Comparison of ENCODE assay signal across 10 cellular contexts in genomic region chr6:16278048-16278724, GRCh38. TPM values are rescaled to one million over a fixed set of nuclear protein-coding genes. Genes with fewer than 3 reads are reported as not detected.
DNase-seq lines count a peak whose midpoint lies in the region; ATAC-seq and TF ChIP-seq lines count a peak whose summit lies in the region.
"Had no signal": no experiment of that assay in that cellular context is flagged by ENCODE, and none has a peak within 500 bp of the region (broad histone marks: within the 10 kb centered on the region; RNA-seq: fewer than 3 reads in every experiment).

No MANE protein-coding gene starts in this region.

- H3K9ac ChIP-seq in NT2/D1 (ENCODE audit: insufficient read length, low read depth): peak overlapping the region; percentile 1

- no peaks in the 10 kb centered on the region for H3K27me3 ChIP-seq in NT2/D1 (ENCODE audit: insufficient read depth, insufficient read length)
- H3K27me3 ChIP-seq: BE2C, dorsolateral prefrontal cortex had no signal

- H3K36me3 Mint-ChIP-seq in mesothelial cell of epicardium: no peaks in the 10 kb centered on the region
- no peaks in the 10 kb centered on the region for H3K36me3 Mint-ChIP-seq in activated CD8-positive, alpha-beta memory T cell treated with anti-CD3 and anti-CD28 coated beads, Interleukin-2, amount 10 ng/mL, durations not matched to agents 7 days and 5 days

- H3K9me3 Mint-ChIP-seq in mesothelial cell of epicardium: no peaks in the 10 kb centered on the region
- H3K9me3 Mint-ChIP-seq in activated CD8-positive, alpha-beta memory T cell treated with anti-CD3 and anti-CD28 coated beads, Interleukin-2, amount 10 ng/mL, durations not matched to agents 7 days and 5 days (ENCODE audit: low read depth): no peaks in the 10 kb centered on the region

- H3K36me3 ChIP-seq in NT2/D1 (ENCODE audit: insufficient read depth, insufficient read length, low read length): no peaks in the 10 kb centered on the region
- H3K36me3 ChIP-seq: BE2C had no signal

- DNase-seq in Caki2 (ENCODE audit: low read depth): peak; percentile 20
- no peak for DNase-seq in NT2/D1 (ENCODE audit: low read depth, low spot score)
- DNase-seq in epithelial cell of esophagus (ENCODE audit: low read depth): peak; percentile 24
- no peak for DNase-seq in omental fat pad (ENCODE audit: low spot score)
- DNase-seq in mesothelial cell of epicardium (ENCODE audit: low spot score in 2 of 2, unreplicated experiment in 2 of 2): no peak
- no peak for DNase-seq in activated CD8-positive, alpha-beta memory T cell treated with anti-CD3 and anti-CD28 coated beads, Interleukin-2, amount 10 ng/mL, durations not matched to agents 7 days and 5 days

- TF ChIP-seq CTCF in epithelial cell of esophagus (IDR thresholded peaks at IDR 0.05; ENCODE audit: insufficient read depth, low read depth, low read length, missing control alignments) (no peak), omental fat pad (IDR thresholded peaks at IDR 0.05) (no peak), mesothelial cell of epicardium (IDR thresholded peaks at IDR 0.05; ENCODE audit: unreplicated experiment) (no peak)

- H3K4me3 Mint-ChIP-seq in mesothelial cell of epicardium: no peak overlapping the region
- no peak overlapping the region for H3K4me3 Mint-ChIP-seq in activated CD8-positive, alpha-beta memory T cell treated with anti-CD3 and anti-CD28 coated beads, Interleukin-2, amount 10 ng/mL, durations not matched to agents 7 days and 5 days

- H3K27me3 Mint-ChIP-seq in mesothelial cell of epicardium (ENCODE audit: low read depth): peaks cover 7% of the 10 kb centered on the region
- H3K27me3 Mint-ChIP-seq in activated CD8-positive, alpha-beta memory T cell treated with anti-CD3 and anti-CD28 coated beads, Interleukin-2, amount 10 ng/mL, durations not matched to agents 7 days and 5 days: no peaks in the 10 kb centered on the region

- in situ Hi-C loops in Caki2 (cut with HindIII; ENCODE audit: low pct_unique_long_range_greater_than_20kb, low sequenced_read_pairs): no loop called here

- peak; percentile 11 for ATAC-seq in omental fat pad (ENCODE audit: low FRiP score)
- no peak for ATAC-seq in GM18519 (IDR thresholded peaks at IDR 0.05; ENCODE audit: low FRiP score, unreplicated experiment)
- ATAC-seq in HG03025 (IDR thresholded peaks at IDR 0.05; ENCODE audit: low FRiP score, unreplicated experiment): no peak
- no peak for ATAC-seq in activated CD8-positive, alpha-beta memory T cell treated with anti-CD3 and anti-CD28 coated beads, Interleukin-2, amount 10 ng/mL, durations not matched to agents 7 days and 5 days

- H3K27ac Mint-ChIP-seq in mesothelial cell of epicardium: no peak overlapping the region
- H3K27ac Mint-ChIP-seq in activated CD8-positive, alpha-beta memory T cell treated with anti-CD3 and anti-CD28 coated beads, Interleukin-2, amount 10 ng/mL, durations not matched to agents 7 days and 5 days: no peak overlapping the region

- CTCF ChIA-PET in activated CD8-positive, alpha-beta memory T cell treated with anti-CD3 and anti-CD28 coated beads, Interleukin-2, amount 10 ng/mL, durations not matched to agents 7 days and 5 days (lab: Charles Lee): interaction anchor here (1.6 kb wide), 1 partner anchor 8 kb away, joined by 4 read pairs; no protein-coding TSS in a partner anchor

- H3K4me1 Mint-ChIP-seq in mesothelial cell of epicardium: peaks cover 29% of the 10 kb centered on the region
- H3K4me1 Mint-ChIP-seq in activated CD8-positive, alpha-beta memory T cell treated with anti-CD3 and anti-CD28 coated beads, Interleukin-2, amount 10 ng/mL, durations not matched to agents 7 days and 5 days: peaks cover 8% of the 10 kb centered on the region

- no peaks in the 10 kb centered on the region for H3K9me3 ChIP-seq in NT2/D1 (ENCODE audit: insufficient read depth, low read length)
- H3K9me3 ChIP-seq: BE2C had no signal

- H3K4me1 ChIP-seq in NT2/D1 (ENCODE audit: insufficient read depth, insufficient read length): peaks cover 13% of the 10 kb centered on the region
- H3K4me1 ChIP-seq: BE2C had no signal

- H3K4me3 ChIP-seq in NT2/D1 (ENCODE audit: insufficient read length, low read depth): no peak overlapping the region
- H3K4me3 ChIP-seq in epithelial cell of esophagus (ENCODE audit: low read length): no peak overlapping the region
- H3K4me3 ChIP-seq: dorsolateral prefrontal cortex had no signal

RNA-seq across cellular contexts. Expression of gene GMPR, which starts 39.8 kb away (rescaled TPM):
- total RNA-seq in Caki2 (2014; rRNA removed; shearing (Covaris generic); ENCODE audit: low replicate concordance): not detected in 2 replicates
- 10 to 100 TPM in 2 of 4 donors, 1 to 10 TPM in 2; 2.4 to 24.5 (median 9.9) TPM for total RNA-seq in omental fat pad
- total RNA-seq in mesothelial cell of epicardium: 4.0 to 5.2 TPM (median 4.3 TPM) in 3 replicates
- total RNA-seq in activated CD8-positive, alpha-beta memory T cell treated with anti-CD3 and anti-CD28 coated beads, Interleukin-2, amount 10 ng/mL, durations not matched to agents 7 days and 5 days: 10 to 100 TPM; 11.8 to 13.1 TPM

Comparison
In these comparisons a context has a peak if more than half of its experiments do, and no peak if none do; other contexts are left out.
1. DNase-seq: peak in Caki2 (single experiment) and epithelial cell of esophagus (single experiment); none in NT2/D1 (single experiment), omental fat pad (single experiment), mesothelial cell of epicardium (0 of 2) and activated CD8-positive, alpha-beta memory T cell treated with anti-CD3 and anti-CD28 coated beads, Interleukin-2, amount 10 ng/mL, durations not matched to agents 7 days and 5 days (single experiment).